1 cellular context compared by ENCODE assay signal in genomic region chr7:127651556-127652332, GRCh38.
TF ChIP-seq lines count a peak whose summit lies in the region.

TSS of gene SND1 (plus strand) at chr7:127652194. CDS start at chr7:127652374, 180 bp downstream.

TF ChIP-seq in HepG2, 621 proteins besides CTCF, POLR2A, EP300 and RAD21 (continued from another document):
- peak; percentile 60 for TF ChIP-seq MNT (IDR thresholded peaks at IDR 0.05)
- TF ChIP-seq TCF7L2 (IDR thresholded peaks at IDR 0.05; ENCODE audit: low read depth, low read length) = no peak
- peak; percentile 74; the same call in 1 of the 2 replicates for TF ChIP-seq MYC (CRISPR knock-in tag; IDR thresholded peaks at IDR 0.05; ENCODE audit: borderline replicate concordance)
- TF ChIP-seq NFKB2 (CRISPR knock-in tag; IDR thresholded peaks at IDR 0.05; ENCODE audit: borderline replicate concordance) = peak; percentile 42; the same call in 1 of the 2 replicates
- peak; percentile 69; the same call in 1 of the 2 replicates for TF ChIP-seq KLF12 (CRISPR knock-in tag; IDR thresholded peaks at IDR 0.05; ENCODE audit: borderline replicate concordance)
- no peak for TF ChIP-seq RCOR2 (CRISPR knock-in tag; IDR thresholded peaks at IDR 0.05)
- no peak for TF ChIP-seq GLI4 (CRISPR knock-in tag; IDR thresholded peaks at IDR 0.05; ENCODE audit: borderline replicate concordance)
- TF ChIP-seq GTF2F1 (IDR thresholded peaks at IDR 0.05; ENCODE audit: low read length) = no peak
- no peak for TF ChIP-seq BCLAF1 (IDR thresholded peaks at IDR 0.05)
- TF ChIP-seq ZNF138 (CRISPR knock-in tag; IDR thresholded peaks at IDR 0.05; ENCODE audit: low read depth) = peak; percentile 93; the same call in 1 of the 2 replicates
- no peak for TF ChIP-seq ATM (IDR thresholded peaks at IDR 0.05; ENCODE audit: borderline replicate concordance)
- no peak for TF ChIP-seq MLLT10 (CRISPR knock-in tag; IDR thresholded peaks at IDR 0.05)
- TF ChIP-seq ZNF792 (CRISPR knock-in tag; IDR thresholded peaks at IDR 0.05) = peak; percentile 67
- no peak for TF ChIP-seq NFE2L1 (CRISPR knock-in tag; IDR thresholded peaks at IDR 0.05; ENCODE audit: borderline replicate concordance)
- no peak for TF ChIP-seq ZNF780A (CRISPR knock-in tag; IDR thresholded peaks at IDR 0.05)
- TF ChIP-seq, protein P1, sequence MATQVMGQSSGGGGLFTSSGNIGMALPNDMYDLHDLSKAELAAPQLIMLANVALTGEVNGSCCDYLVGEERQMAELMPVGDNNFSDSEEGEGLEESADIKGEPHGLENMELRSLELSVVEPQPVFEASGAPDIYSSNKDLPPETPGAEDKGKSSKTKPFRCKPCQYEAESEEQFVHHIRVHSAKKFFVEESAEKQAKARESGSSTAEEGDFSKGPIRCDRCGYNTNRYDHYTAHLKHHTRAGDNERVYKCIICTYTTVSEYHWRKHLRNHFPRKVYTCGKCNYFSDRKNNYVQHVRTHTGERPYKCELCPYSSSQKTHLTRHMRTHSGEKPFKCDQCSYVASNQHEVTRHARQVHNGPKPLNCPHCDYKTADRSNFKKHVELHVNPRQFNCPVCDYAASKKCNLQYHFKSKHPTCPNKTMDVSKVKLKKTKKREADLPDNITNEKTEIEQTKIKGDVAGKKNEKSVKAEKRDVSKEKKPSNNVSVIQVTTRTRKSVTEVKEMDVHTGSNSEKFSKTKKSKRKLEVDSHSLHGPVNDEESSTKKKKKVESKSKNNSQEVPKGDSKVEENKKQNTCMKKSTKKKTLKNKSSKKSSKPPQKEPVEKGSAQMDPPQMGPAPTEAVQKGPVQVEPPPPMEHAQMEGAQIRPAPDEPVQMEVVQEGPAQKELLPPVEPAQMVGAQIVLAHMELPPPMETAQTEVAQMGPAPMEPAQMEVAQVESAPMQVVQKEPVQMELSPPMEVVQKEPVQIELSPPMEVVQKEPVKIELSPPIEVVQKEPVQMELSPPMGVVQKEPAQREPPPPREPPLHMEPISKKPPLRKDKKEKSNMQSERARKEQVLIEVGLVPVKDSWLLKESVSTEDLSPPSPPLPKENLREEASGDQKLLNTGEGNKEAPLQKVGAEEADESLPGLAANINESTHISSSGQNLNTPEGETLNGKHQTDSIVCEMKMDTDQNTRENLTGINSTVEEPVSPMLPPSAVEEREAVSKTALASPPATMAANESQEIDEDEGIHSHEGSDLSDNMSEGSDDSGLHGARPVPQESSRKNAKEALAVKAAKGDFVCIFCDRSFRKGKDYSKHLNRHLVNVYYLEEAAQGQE (IDR thresholded peaks at IDR 0.05; ENCODE audit: borderline replicate concordance in 1 of 2, low read depth in 1 of 2, low read length in 2 of 2) = peak in 1 of 2 experiments; percentile 57; a peak in 1 of 4 replicates
- TF ChIP-seq NBN (conservative IDR thresholded peaks at IDR 0.05) = no peak
- no peak for TF ChIP-seq SNAPC5 (CRISPR knock-in tag; IDR thresholded peaks at IDR 0.05; ENCODE audit: borderline replicate concordance)
- TF ChIP-seq SSRP1 (CRISPR knock-in tag; IDR thresholded peaks at IDR 0.05) = no peak
- TF ChIP-seq ZNF800 (CRISPR knock-in tag; IDR thresholded peaks at IDR 0.05) = 0 out of 2 replicates have a peak, but pooled peaks have one; percentile 36
- TF ChIP-seq RORA (CRISPR knock-in tag; IDR thresholded peaks at IDR 0.05) = no peak
- TF ChIP-seq ZFP62 (CRISPR knock-in tag; IDR thresholded peaks at IDR 0.05) = no peak
- TF ChIP-seq ZBTB38 (CRISPR knock-in tag; IDR thresholded peaks at IDR 0.05) = peak; percentile 96
- TF ChIP-seq THAP9 (CRISPR knock-in tag; IDR thresholded peaks at IDR 0.05; ENCODE audit: borderline replicate concordance) = peak; percentile 76
